In the genomic region with DNA sequence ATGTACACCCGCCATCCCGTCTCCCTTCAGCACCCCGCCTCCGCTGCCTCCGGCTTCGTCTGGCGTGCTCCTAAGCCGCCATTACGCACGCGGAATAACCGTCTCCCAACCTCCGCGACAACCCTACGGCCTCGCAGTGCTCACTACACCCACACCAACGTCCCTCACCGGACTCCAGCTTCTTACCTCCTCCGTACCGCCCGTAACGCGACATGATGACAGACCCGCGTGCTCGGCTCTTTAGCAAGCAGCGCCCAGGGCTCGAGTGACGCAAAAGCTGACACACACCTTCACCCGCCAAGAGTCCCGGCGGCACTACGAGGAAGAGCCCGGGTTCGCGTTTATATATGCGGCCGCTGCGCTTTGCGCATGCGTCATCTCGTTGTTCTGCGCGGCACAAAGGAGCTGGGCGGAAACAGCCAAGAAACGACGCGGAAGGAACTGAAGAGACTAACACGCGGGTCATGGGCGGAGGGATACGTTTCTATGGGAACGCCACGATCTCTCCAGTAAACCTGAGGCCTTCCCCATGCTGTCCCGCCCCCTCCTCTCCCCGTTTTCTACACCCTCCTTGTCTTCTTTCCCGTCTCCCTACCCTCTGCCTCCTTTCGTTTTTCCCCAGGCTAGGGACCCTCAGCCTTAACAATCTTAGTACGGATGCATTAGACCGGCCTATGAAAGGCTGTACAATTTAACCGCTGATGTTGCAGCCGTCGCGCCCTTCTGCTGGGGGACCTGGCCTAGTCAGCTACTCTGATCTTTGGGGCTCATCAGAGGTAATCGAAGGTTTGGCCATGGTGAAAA, we compare ENCODE assay signal across 8 cellular contexts. TPM values are rescaled to one million over a fixed set of nuclear protein-coding genes. Genes with fewer than 3 reads are reported as not detected.
DNase-seq lines count a peak whose midpoint lies in the region; ATAC-seq, FAIRE-seq and TF ChIP-seq lines count a peak whose summit lies in the region.

SRSF7 (minus strand) TSS at position 319 of the 804 bp plus-strand sequence; CDS start at position 214, 105 bp downstream.

- peak within 1 kb of the TSS; percentile 99 for H3K4me3 ChIP-seq in fibroblast of pulmonary artery (replicated peaks; ENCODE audit: low read depth, low read length)

- peaks cover 50 to 55% of the 10 kb centered on the region in 2 donors for H3K4me1 Mint-ChIP-seq in natural killer cell treated with Interleukin-12 subunit alpha and Interleukin-12 subunit beta and Interleukin-15 and Interleukin-18, amount 100 ng/mL, for 72 hours (ENCODE audit: low read depth in 2 of 2)

- no peaks in the 10 kb centered on the region for H3K27me3 Mint-ChIP-seq in natural killer cell treated with Interleukin-12 subunit alpha and Interleukin-12 subunit beta and Interleukin-15 and Interleukin-18, amount 100 ng/mL, for 72 hours

- H3K9me3 Mint-ChIP-seq in natural killer cell treated with Interleukin-12 subunit alpha and Interleukin-12 subunit beta and Interleukin-15 and Interleukin-18, amount 100 ng/mL, for 72 hours: no peaks in the 10 kb centered on the region

- H3K4me3 Mint-ChIP-seq in natural killer cell treated with Interleukin-12 subunit alpha and Interleukin-12 subunit beta and Interleukin-15 and Interleukin-18, amount 100 ng/mL, for 72 hours: peak within 1 kb of the TSS; percentile 100

- peak; percentile 93 for FAIRE-seq in H54 (lab: Jason Lieb, UNC)

- TF ChIP-seq CTCF in fibroblast of pulmonary artery (IDR thresholded peaks at IDR 0.05; ENCODE audit: low read length, missing control alignments): no peak

- DNase-seq in EL (peak; percentile 99), H54 (ENCODE audit: insufficient read length, low spot score) (peak; percentile 97), M059J (ENCODE audit: low read depth) (peak; percentile 98), SHP77 (lab: John Stamatoyannopoulos, UW) (peak; percentile 97), fibroblast of pulmonary artery (ENCODE audit: low read depth) (peak; percentile 100)
- peak; percentile 96 for DNase-seq in activated effector memory CD4-positive, alpha-beta T cell treated with Interleukin-2 at 50 U/mL for 16 hours
- peak; percentile 96 for DNase-seq in natural killer cell treated with Interleukin-12 subunit alpha and Interleukin-12 subunit beta and Interleukin-15 and Interleukin-18, amount 100 ng/mL, for 72 hours (ENCODE audit: low spot score)
- DNase-seq in stimulated activated naive CD8-positive, alpha-beta T cell treated with anti-CD3 and anti-CD28 coated beads, Interleukin-15, Interleukin-2, amounts not matched to agents 100 U/mL and 50 U/mL, for 24 hours: peak; percentile 97

- peak; percentile 100 for TF ChIP-seq POLR2A in H54 (IDR thresholded peaks at IDR 0.05; ENCODE audit: low read depth, low read length)

- H3K36me3 Mint-ChIP-seq in natural killer cell treated with Interleukin-12 subunit alpha and Interleukin-12 subunit beta and Interleukin-15 and Interleukin-18, amount 100 ng/mL, for 72 hours: peaks cover 51% of the 10 kb centered on the region

- peak; percentile 89 to 91 for ATAC-seq in natural killer cell treated with Interleukin-12 subunit alpha and Interleukin-12 subunit beta and Interleukin-15 and Interleukin-18, amount 100 ng/mL, for 72 hours
- ATAC-seq in stimulated activated naive CD8-positive, alpha-beta T cell treated with anti-CD3 and anti-CD28 coated beads, Interleukin-15, Interleukin-2, amounts not matched to agents 100 U/mL and 50 U/mL, for 24 hours: peak; percentile 86

- peak within 1 kb of the TSS; percentile 99 to 100 for H3K27ac Mint-ChIP-seq in natural killer cell treated with Interleukin-12 subunit alpha and Interleukin-12 subunit beta and Interleukin-15 and Interleukin-18, amount 100 ng/mL, for 72 hours

RNA-seq across cellular contexts. Expression of gene SRSF7, which starts in this region (rescaled TPM):
- 158 and 243 TPM in 2 replicates for total RNA-seq in M059J (2014; rRNA removed; shearing (Covaris generic))
- total RNA-seq in natural killer cell treated with Interleukin-12 subunit alpha and Interleukin-12 subunit beta and Interleukin-15 and Interleukin-18, amount 100 ng/mL, for 72 hours: 100 to 1,000 TPM; 238 to 389 TPM

Comparison
In these comparisons a context has a peak if more than half of its experiments do, and no peak if none do; other contexts are left out.
1. Peak in every context shown above with its lines: DNase-seq, ATAC-seq and H3K4me3 ChIP-seq.